Comparison of ENCODE assay signal across 1 cellular context in the genomic region with DNA sequence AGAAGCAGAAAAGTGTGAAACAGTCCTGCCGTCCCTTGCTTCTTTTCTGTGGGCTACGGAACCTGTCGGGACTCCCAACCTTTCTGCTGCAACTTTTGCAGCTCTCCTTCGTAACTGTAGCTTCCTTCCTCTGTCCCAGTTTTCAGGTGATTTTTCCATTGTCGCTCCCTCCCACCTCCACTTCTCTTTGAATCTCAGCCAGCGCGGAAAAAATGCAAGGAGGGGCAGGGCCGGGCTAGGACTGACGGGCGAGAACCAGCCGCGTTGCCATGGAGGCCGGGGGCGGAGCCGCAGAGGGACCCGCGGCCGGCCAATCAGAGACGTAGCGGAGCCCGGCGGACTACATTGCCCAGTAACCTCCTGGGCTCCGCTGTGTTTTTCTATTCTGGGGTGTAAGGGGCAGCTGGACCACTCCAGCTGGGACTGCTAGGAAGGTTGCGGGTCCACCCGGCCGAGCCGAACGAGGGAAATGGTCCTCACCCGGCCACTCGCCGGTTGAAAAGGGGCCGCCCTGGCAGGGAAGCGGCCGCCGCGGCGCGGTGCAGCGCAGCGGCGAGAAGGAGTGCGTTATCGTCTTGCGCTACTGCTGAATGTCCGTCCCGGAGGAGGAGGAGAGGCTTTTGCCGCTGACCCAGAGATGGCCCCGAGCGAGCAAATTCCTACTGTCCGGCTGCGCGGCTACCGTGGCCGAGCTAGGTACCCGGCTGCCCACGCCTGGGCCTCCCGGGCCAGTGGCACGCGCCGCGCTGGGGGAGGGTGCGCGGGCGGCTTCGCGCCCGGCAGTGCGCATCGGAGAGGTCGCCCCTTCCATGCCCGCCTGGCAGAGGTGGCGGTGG.
TF ChIP-seq lines count a peak whose summit lies in the region.

A gene with protein sequence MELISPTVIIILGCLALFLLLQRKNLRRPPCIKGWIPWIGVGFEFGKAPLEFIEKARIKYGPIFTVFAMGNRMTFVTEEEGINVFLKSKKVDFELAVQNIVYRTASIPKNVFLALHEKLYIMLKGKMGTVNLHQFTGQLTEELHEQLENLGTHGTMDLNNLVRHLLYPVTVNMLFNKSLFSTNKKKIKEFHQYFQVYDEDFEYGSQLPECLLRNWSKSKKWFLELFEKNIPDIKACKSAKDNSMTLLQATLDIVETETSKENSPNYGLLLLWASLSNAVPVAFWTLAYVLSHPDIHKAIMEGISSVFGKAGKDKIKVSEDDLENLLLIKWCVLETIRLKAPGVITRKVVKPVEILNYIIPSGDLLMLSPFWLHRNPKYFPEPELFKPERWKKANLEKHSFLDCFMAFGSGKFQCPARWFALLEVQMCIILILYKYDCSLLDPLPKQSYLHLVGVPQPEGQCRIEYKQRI (minus strand): TSS at position 216 of the 836 bp plus-strand sequence. CDS start 236 bp downstream, outside the sequence.
A gene with protein sequence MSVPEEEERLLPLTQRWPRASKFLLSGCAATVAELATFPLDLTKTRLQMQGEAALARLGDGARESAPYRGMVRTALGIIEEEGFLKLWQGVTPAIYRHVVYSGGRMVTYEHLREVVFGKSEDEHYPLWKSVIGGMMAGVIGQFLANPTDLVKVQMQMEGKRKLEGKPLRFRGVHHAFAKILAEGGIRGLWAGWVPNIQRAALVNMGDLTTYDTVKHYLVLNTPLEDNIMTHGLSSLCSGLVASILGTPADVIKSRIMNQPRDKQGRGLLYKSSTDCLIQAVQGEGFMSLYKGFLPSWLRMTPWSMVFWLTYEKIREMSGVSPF (plus strand): TSS at position 373 of the 836 bp plus-strand sequence. CDS start 218 bp downstream, at position 591.

TF ChIP-seq in K562, 482 proteins besides CTCF, POLR2A, EP300 and RAD21 (continued from another document):
- TF ChIP-seq FOS (IDR thresholded peaks at IDR 0.05; ENCODE audit: extremely low read depth, insufficient read length): peak; percentile 29
- TF ChIP-seq ZNF696 (CRISPR knock-in tag; conservative IDR thresholded peaks at IDR 0.05): no peak
- TF ChIP-seq MEIS2 (IDR thresholded peaks at IDR 0.05; ENCODE audit: partially characterized antibody): no peak
- no peak for TF ChIP-seq ADNP (tag; IDR thresholded peaks at IDR 0.05)
- TF ChIP-seq ILK (tag; IDR thresholded peaks at IDR 0.05; ENCODE audit: borderline replicate concordance, low read depth): no peak
- no peak for TF ChIP-seq TAF7 (tag; IDR thresholded peaks at IDR 0.05)
- TF ChIP-seq, protein P1, sequence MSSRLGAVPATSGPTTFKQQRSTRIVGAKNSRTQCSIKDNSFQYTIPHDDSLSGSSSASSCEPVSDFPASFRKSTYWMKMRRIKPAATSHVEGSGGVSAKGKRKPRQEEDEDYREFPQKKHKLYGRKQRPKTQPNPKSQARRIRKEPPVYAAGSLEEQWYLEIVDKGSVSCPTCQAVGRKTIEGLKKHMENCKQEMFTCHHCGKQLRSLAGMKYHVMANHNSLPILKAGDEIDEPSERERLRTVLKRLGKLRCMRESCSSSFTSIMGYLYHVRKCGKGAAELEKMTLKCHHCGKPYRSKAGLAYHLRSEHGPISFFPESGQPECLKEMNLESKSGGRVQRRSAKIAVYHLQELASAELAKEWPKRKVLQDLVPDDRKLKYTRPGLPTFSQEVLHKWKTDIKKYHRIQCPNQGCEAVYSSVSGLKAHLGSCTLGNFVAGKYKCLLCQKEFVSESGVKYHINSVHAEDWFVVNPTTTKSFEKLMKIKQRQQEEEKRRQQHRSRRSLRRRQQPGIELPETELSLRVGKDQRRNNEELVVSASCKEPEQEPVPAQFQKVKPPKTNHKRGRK (tag; IDR thresholded peaks at IDR 0.05): peak; percentile 59
- TF ChIP-seq TARDBP (IDR thresholded peaks at IDR 0.05): no peak
- TF ChIP-seq, protein P2, sequence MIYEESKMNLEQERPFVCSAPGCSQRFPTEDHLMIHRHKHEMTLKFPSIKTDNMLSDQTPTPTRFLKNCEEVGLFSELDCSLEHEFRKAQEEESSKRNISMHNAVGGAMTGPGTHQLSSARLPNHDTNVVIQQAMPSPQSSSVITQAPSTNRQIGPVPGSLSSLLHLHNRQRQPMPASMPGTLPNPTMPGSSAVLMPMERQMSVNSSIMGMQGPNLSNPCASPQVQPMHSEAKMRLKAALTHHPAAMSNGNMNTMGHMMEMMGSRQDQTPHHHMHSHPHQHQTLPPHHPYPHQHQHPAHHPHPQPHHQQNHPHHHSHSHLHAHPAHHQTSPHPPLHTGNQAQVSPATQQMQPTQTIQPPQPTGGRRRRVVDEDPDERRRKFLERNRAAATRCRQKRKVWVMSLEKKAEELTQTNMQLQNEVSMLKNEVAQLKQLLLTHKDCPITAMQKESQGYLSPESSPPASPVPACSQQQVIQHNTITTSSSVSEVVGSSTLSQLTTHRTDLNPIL (CRISPR knock-in tag; IDR thresholded peaks at IDR 0.05): no peak
- TF ChIP-seq RFX1 (IDR thresholded peaks at IDR 0.05): peak; percentile 93
- TF ChIP-seq, protein P3, sequence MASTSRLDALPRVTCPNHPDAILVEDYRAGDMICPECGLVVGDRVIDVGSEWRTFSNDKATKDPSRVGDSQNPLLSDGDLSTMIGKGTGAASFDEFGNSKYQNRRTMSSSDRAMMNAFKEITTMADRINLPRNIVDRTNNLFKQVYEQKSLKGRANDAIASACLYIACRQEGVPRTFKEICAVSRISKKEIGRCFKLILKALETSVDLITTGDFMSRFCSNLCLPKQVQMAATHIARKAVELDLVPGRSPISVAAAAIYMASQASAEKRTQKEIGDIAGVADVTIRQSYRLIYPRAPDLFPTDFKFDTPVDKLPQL (IDR thresholded peaks at IDR 0.05; ENCODE audit: extremely low read depth, insufficient read length): no peak
- TF ChIP-seq SIN3A (IDR thresholded peaks at IDR 0.05; ENCODE audit: borderline replicate concordance in 2 of 2, control insufficient read depth in 1 of 2, low read depth in 2 of 2, low read length in 2 of 2): no peak
- peak; percentile 56 for TF ChIP-seq HMGN3 (IDR thresholded peaks at IDR 0.05; ENCODE audit: borderline replicate concordance, extremely low read depth, insufficient read length, low read depth, low read length)
- TF ChIP-seq YY1 (IDR thresholded peaks at IDR 0.05; ENCODE audit: borderline replicate concordance in 1 of 3, control insufficient read depth in 1 of 3, extremely low read depth in 1 of 3, insufficient read depth in 3 of 3, insufficient read length in 1 of 3, insufficient replicate concordance in 2 of 3, low read depth in 1 of 3, low read length in 2 of 3): peak in 1 of 3 experiments; percentile 22
- no peak for TF ChIP-seq MIER1 (IDR thresholded peaks at IDR 0.05; ENCODE audit: low read depth)
- TF ChIP-seq KLF10 (CRISPR knock-in tag; IDR thresholded peaks at IDR 0.05): no peak
- peak; percentile 10 for TF ChIP-seq SP2 (IDR thresholded peaks at IDR 0.05; ENCODE audit: extremely low read depth, low read depth, low read length, poor library complexity, severe bottlenecking)
- TF ChIP-seq, protein P4, sequence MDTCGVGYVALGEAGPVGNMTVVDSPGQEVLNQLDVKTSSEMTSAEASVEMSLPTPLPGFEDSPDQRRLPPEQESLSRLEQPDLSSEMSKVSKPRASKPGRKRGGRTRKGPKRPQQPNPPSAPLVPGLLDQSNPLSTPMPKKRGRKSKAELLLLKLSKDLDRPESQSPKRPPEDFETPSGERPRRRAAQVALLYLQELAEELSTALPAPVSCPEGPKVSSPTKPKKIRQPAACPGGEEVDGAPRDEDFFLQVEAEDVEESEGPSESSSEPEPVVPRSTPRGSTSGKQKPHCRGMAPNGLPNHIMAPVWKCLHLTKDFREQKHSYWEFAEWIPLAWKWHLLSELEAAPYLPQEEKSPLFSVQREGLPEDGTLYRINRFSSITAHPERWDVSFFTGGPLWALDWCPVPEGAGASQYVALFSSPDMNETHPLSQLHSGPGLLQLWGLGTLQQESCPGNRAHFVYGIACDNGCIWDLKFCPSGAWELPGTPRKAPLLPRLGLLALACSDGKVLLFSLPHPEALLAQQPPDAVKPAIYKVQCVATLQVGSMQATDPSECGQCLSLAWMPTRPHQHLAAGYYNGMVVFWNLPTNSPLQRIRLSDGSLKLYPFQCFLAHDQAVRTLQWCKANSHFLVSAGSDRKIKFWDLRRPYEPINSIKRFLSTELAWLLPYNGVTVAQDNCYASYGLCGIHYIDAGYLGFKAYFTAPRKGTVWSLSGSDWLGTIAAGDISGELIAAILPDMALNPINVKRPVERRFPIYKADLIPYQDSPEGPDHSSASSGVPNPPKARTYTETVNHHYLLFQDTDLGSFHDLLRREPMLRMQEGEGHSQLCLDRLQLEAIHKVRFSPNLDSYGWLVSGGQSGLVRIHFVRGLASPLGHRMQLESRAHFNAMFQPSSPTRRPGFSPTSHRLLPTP (IDR thresholded peaks at IDR 0.05; ENCODE audit: borderline replicate concordance, extremely low read depth, insufficient read length): no peak
- TF ChIP-seq ETV6 (IDR thresholded peaks at IDR 0.05; ENCODE audit: borderline replicate concordance in 1 of 2, low read depth in 2 of 2, low read length in 1 of 2): no peak
- no peak for TF ChIP-seq ETV6 (CRISPR knock-in tag; IDR thresholded peaks at IDR 0.05; ENCODE audit: borderline replicate concordance)
- 0 out of 2 replicates have a peak, but pooled peaks have one; percentile 17 for TF ChIP-seq NFIC (IDR thresholded peaks at IDR 0.05)
- no peak for TF ChIP-seq ZBTB17 (CRISPR knock-in tag; IDR thresholded peaks at IDR 0.05)
- no peak for TF ChIP-seq ZNF778 (CRISPR knock-in tag; IDR thresholded peaks at IDR 0.05)
- no peak for TF ChIP-seq ZNF121 (CRISPR knock-in tag; conservative IDR thresholded peaks at IDR 0.05)
- TF ChIP-seq NFYB (IDR thresholded peaks at IDR 0.05; ENCODE audit: extremely low read depth, insufficient read length): peak; percentile 67
- TF ChIP-seq RBM25 (IDR thresholded peaks at IDR 0.05; ENCODE audit: low read depth, low read length, severe bottlenecking): no peak
- peak; percentile 44; the same call in 1 of the 2 replicates for TF ChIP-seq KDM2B (CRISPR knock-in tag; IDR thresholded peaks at IDR 0.05)
- no peak for TF ChIP-seq GMEB1 (CRISPR knock-in tag; IDR thresholded peaks at IDR 0.05)
